9 cellular contexts compared by ENCODE assay signal in the genomic region with DNA sequence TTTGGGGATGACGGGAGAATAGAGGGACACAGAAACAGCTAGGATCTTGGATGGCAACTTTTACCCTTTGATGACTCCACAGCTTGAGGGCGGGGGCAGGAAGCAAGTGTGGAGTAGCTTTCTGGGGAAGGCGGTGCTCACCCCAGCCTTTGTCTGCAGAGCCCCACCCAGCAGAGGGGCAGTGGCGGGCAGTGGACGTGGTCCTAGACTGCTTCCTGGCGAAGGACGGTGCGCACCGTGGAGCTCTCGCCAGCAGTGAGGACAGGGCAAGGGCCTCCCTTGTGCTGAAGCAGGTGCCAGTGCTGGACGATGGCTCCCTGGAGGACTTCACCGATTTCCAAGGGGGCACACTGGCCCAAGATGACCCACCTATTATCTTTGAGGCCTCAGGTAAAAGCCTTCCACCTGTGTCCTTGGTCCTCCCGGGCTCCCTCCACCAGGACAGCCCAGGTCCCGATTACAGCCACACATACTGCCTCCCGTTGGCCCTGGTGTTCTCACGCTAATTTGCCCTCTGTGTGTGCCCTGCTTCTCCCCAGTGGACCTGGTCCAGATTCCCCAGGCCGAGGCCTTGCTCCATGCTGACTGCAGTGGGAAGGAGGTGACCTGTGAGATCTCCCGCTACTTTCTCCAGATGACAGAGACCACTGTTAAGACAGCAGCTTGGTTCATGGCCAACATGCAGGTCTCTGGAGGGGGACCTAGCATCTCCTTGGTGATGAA. TPM values are rescaled to one million over a fixed set of nuclear protein-coding genes. Genes with fewer than 3 reads are reported as not detected.
DNase-seq lines count a peak whose midpoint lies in the region; ATAC-seq and TF ChIP-seq lines count a peak whose summit lies in the region.
"Had no signal": no experiment of that assay in that cellular context is flagged by ENCODE, and none has a peak within 500 bp of the region (broad histone marks: within the 10 kb centered on the region; RNA-seq: fewer than 3 reads in every experiment).

No MANE protein-coding gene starts in this region.

- no peaks in the 10 kb centered on the region for H3K9me3 ChIP-seq in spleen

- peak overlapping the region; percentile 49 to 92 (median 74) for H3K4me3 ChIP-seq in spleen

- no peaks in the 10 kb centered on the region for H3K27me3 Mint-ChIP-seq in WTC11 (ENCODE audit: low read depth)

- H3K27ac Mint-ChIP-seq in WTC11 = peak overlapping the region; percentile 87

- no peaks in the 10 kb centered on the region for H3K9me3 Mint-ChIP-seq in WTC11

- TF ChIP-seq CTCF in WTC11 (IDR thresholded peaks at IDR 0.05) = no peak
- no peak for TF ChIP-seq CTCF in spleen (IDR thresholded peaks at IDR 0.05 in 8 of 11, conservative IDR thresholded peaks at IDR 0.05 in 3 of 11)

- TF ChIP-seq POLR2A in GM15510 (IDR thresholded peaks at IDR 0.05; ENCODE audit: borderline replicate concordance, extremely low read depth, insufficient read length) = peak; percentile 50
- no peak for TF ChIP-seq POLR2A in spleen (IDR thresholded peaks at IDR 0.05)

- WGBS in spleen, 5 donors = 40 to 56% (median 46%) methylated on average over 16 to 18 of the region's 18 CpGs

- peaks cover 0 to 70% (median 38%) of the 10 kb centered on the region in 6 donors for H3K36me3 ChIP-seq in spleen

- CTCF ChIA-PET in WTC11 (lab: Charles Lee) (interaction anchor here (1.2 to 3.9 kb wide), 3 partner anchors 12 to 464 kb away, joined by 3 to 39 read pairs (median 14); no protein-coding TSS in a partner anchor), HEK293T (lab: Yijun Ruan, JAX) (interaction anchor here (0.9 kb wide), 1 partner anchor 13 kb away, joined by 4 read pairs; no protein-coding TSS in a partner anchor)

- H3K27me3 ChIP-seq in spleen (replicated peaks in 1 of 7) = no peaks in the 10 kb centered on the region

- no peaks in the 10 kb centered on the region for H3K36me3 Mint-ChIP-seq in WTC11

- DNase-seq in WTC11 (ENCODE audit: low spot score) = peak; percentile 10
- peak; percentile 61 for DNase-seq in left cardiac atrium
- DNase-seq in spleen = peak; percentile 85
- no peak for DNase-seq in HEK293T (ENCODE audit: extremely low spot score)
- no peak for DNase-seq in GM19238 (ENCODE audit: insufficient read length, low spot score)

- H3K4me1 ChIP-seq in spleen = peaks cover 19 to 92% (median 50%) of the 10 kb centered on the region in 6 donors

- H3K27ac ChIP-seq in spleen = peak overlapping the region; percentile 85 to 99 (median 98)

- H3K4me1 Mint-ChIP-seq in WTC11 = peaks cover 39% of the 10 kb centered on the region

- intact Hi-C loops in left cardiac atrium (cut with DNase I) = no loop called here
- intact Hi-C loops in spleen (cut with DNase I; ENCODE audit: low total_unique reads) = no loop called here

- POLR2A ChIA-PET in WTC11 (lab: Charles Lee) (interaction anchor here (1.4 kb wide), 1 partner anchor 86 kb away, joined by 4 read pairs; no protein-coding TSS in a partner anchor), HEK293T (lab: Yijun Ruan, JAX) (interaction anchor here (0.9 to 2.8 kb wide), 4 partner anchors 11 to 126 kb away, joined by 3 to 9 read pairs (median 3); partner anchors contain the start of gene GAPDH)

- no peak for ATAC-seq in WTC11
- ATAC-seq in left cardiac atrium = peak in 1 of 2 donors; percentile 35
- ATAC-seq in GM19035 (IDR thresholded peaks at IDR 0.05; ENCODE audit: unreplicated experiment) = no peak
- no peak for ATAC-seq in GM18909 (IDR thresholded peaks at IDR 0.05; ENCODE audit: poor library complexity, unreplicated experiment)

- H3K4me3 Mint-ChIP-seq in WTC11 = peak overlapping the region; percentile 51

TF ChIP-seq in WTC11, 78 proteins besides CTCF, POLR2A, EP300 and RAD21 (continues in another document):
- no peak for TF ChIP-seq CBFB (CRISPR knock-in tag; IDR thresholded peaks at IDR 0.05; ENCODE audit: low read depth)
- no peak for TF ChIP-seq NR2C2 (CRISPR knock-in tag; IDR thresholded peaks at IDR 0.05)
- TF ChIP-seq MYBL2 (CRISPR knock-in tag; IDR thresholded peaks at IDR 0.05) = no peak
- TF ChIP-seq ATF3 (CRISPR knock-in tag; conservative IDR thresholded peaks at IDR 0.05) = no peak
- no peak for TF ChIP-seq KAT7 (CRISPR knock-in tag; IDR thresholded peaks at IDR 0.05; ENCODE audit: borderline replicate concordance)
- TF ChIP-seq SOX15 (CRISPR knock-in tag; IDR thresholded peaks at IDR 0.05) = no peak
- no peak for TF ChIP-seq ATF1 (CRISPR knock-in tag; IDR thresholded peaks at IDR 0.05)
- TF ChIP-seq, protein P1, sequence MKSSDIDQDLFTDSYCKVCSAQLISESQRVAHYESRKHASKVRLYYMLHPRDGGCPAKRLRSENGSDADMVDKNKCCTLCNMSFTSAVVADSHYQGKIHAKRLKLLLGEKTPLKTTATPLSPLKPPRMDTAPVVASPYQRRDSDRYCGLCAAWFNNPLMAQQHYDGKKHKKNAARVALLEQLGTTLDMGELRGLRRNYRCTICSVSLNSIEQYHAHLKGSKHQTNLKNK (CRISPR knock-in tag; IDR thresholded peaks at IDR 0.05) = no peak
- TF ChIP-seq SP1 (CRISPR knock-in tag; conservative IDR thresholded peaks at IDR 0.05) = no peak
- TF ChIP-seq ZNF416 (CRISPR knock-in tag; IDR thresholded peaks at IDR 0.05) = no peak
- TF ChIP-seq MLX (CRISPR knock-in tag; IDR thresholded peaks at IDR 0.05) = no peak

TF ChIP-seq in HEK293T, 16 proteins besides CTCF, POLR2A, EP300 and RAD21:
- TF ChIP-seq ELF4 (IDR thresholded peaks at IDR 0.05) (no peak), SP1 (IDR thresholded peaks at IDR 0.05) (no peak), CTBP1 (IDR thresholded peaks at IDR 0.05; ENCODE audit: borderline replicate concordance) (no peak), TARDBP (IDR thresholded peaks at IDR 0.05) (no peak), FOXM1 (IDR thresholded peaks at IDR 0.05; ENCODE audit: borderline replicate concordance) (no peak), NFRKB (IDR thresholded peaks at IDR 0.05) (no peak), ARNT (IDR thresholded peaks at IDR 0.05) (no peak), FOXA1 (IDR thresholded peaks at IDR 0.05) (no peak), ZNF384 (IDR thresholded peaks at IDR 0.05) (no peak), L3MBTL2 (conservative IDR thresholded peaks at IDR 0.05) (no peak), PKNOX1 (IDR thresholded peaks at IDR 0.05) (no peak), BHLHE40 (IDR thresholded peaks at IDR 0.05; ENCODE audit: borderline replicate concordance) (no peak), LEF1 (IDR thresholded peaks at IDR 0.05; ENCODE audit: borderline replicate concordance) (no peak), SUZ12 (IDR thresholded peaks at IDR 0.05) (no peak), HDGF (IDR thresholded peaks at IDR 0.05; ENCODE audit: borderline replicate concordance) (no peak), FOXK2 (IDR thresholded peaks at IDR 0.05) (no peak)
TF ChIP-seq in HEK293T: peak in this region for 0.

RNA-seq across cellular contexts. Expression of gene TAPBPL, which starts 1.2 kb away (rescaled TPM):
- total RNA-seq in WTC11 (2021) = 0.98 to 1.3 TPM (median 1.1 TPM) in 3 replicates
- total RNA-seq in left cardiac atrium = 10 to 100 TPM; 11.8 to 15.2 TPM
- total RNA-seq in spleen = 10 to 100 TPM; 35.6 to 50.1 (median 42.0) TPM
- 10 to 100 TPM; 15.0 to 17.1 (median 15.9) TPM for polyA plus RNA-seq in spleen

RNA-seq across cellular contexts. Expression of gene CD27, which starts 8.3 kb away (rescaled TPM):
- 0.23 to 0.34 TPM (median 0.28 TPM) in 3 replicates for total RNA-seq in WTC11 (2021)
- total RNA-seq in left cardiac atrium = under 1 TPM; 0.26 to 0.35 TPM
- 10 to 100 TPM; 49.2 to 97.2 (median 59.2) TPM for total RNA-seq in spleen
- polyA plus RNA-seq in spleen = 100 to 1,000 TPM; 128 to 193 (median 178) TPM
- total RNA-seq: M059J had no signal

RNA-seq across cellular contexts. Expression of gene VAMP1, which starts 17.4 kb away (rescaled TPM):
- 12.8 to 14.3 TPM (median 13.8 TPM) in 3 replicates for total RNA-seq in WTC11 (2021)
- 1 to 10 TPM; 3.6 to 6.2 TPM for total RNA-seq in left cardiac atrium
- 10 to 100 TPM; 18.5 to 32.5 (median 24.2) TPM for total RNA-seq in spleen
- polyA plus RNA-seq in spleen = 10 to 100 TPM; 11.0 to 20.7 (median 17.9) TPM

RNA-seq across cellular contexts. Expression of gene MRPL51, which starts 40.0 kb away (rescaled TPM):
- total RNA-seq in WTC11 (2021) (285 to 290 TPM (median 288 TPM) in 3 replicates), left cardiac atrium (100 to 1,000 TPM; 202 to 203 TPM), spleen (10 to 100 TPM; 34.0 to 94.0 (median 89.3) TPM)
- 100 to 1,000 TPM in 2 of 3 donors, 10 to 100 TPM in 1; 73.4 to 137 (median 109) TPM for polyA plus RNA-seq in spleen

RNA-seq across cellular contexts. Expression of gene NCAPD2, which starts 40.8 kb away (rescaled TPM):
- total RNA-seq in WTC11 (2021) = 131 to 141 TPM (median 133 TPM) in 3 replicates
- 10 to 100 TPM; 12.4 to 15.8 TPM for total RNA-seq in left cardiac atrium
- total RNA-seq in spleen = 10 to 100 TPM; 29.9 to 49.2 (median 39.6) TPM
- 10 to 100 TPM; 12.0 to 14.1 (median 14.0) TPM for polyA plus RNA-seq in spleen

Comparison
In these comparisons a context has a peak if more than half of its experiments do, and no peak if none do; other contexts are left out.
1. DNase-seq: peak in WTC11 (single experiment), left cardiac atrium (single experiment) and spleen (single experiment); none in HEK293T (single experiment) and GM19238 (single experiment).
2. RNA of gene CD27, which starts 8.3 kb away (total RNA-seq): 49.2 to 97.2 TPM in spleen; 0.26 to 0.35 TPM in left cardiac atrium and 0.23 to 0.34 TPM in WTC11; every median in the first group is over 10 times any median in the second.